Comparison of ENCODE assay signal across 14 cellular contexts in the genomic region with DNA sequence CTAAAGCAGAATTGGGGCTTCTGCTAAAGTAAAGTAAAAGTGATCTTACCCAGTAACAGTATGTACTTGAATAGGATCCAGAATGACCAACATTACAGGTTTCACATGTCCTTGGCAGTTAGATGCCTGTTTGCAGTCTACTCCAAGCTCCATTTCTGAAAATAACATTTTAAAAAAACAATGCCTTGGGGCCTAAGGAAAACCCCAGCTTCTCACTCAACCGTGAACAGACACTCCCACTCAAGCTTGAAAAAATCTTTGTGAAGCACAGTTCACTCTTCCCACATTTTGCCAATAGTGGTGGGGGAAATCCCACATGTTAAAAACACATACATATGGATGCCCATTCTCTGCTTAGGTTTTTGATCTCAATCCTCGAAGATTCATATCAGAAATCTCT.
DNase-seq lines count a peak whose midpoint lies in the region; ATAC-seq and TF ChIP-seq lines count a peak whose summit lies in the region.
"Had no signal": no experiment of that assay in that cellular context is flagged by ENCODE, and none has a peak within 500 bp of the region (broad histone marks: within the 10 kb centered on the region; RNA-seq: fewer than 3 reads in every experiment).

No MANE protein-coding gene starts in this region.

- H3K27me3 ChIP-seq in colonic mucosa = no peaks in the 10 kb centered on the region

- H3K27ac ChIP-seq in colonic mucosa = no peak overlapping the region

- H3K27ac Mint-ChIP-seq in nephron = peak overlapping the region; percentile 19 to 68 (median 40)
- H3K27ac Mint-ChIP-seq: GM23338 had no signal

- no peak overlapping the region for H3K9ac ChIP-seq in colonic mucosa (ENCODE audit: low read depth in 2 of 2, low read length in 2 of 2)

- no peaks in the 10 kb centered on the region for H3K36me3 ChIP-seq in colonic mucosa

- H3K4me3 ChIP-seq in colonic mucosa = no peak overlapping the region
- H3K4me3 ChIP-seq: GM23338 had no signal

- no peak overlapping the region for H3K4me3 Mint-ChIP-seq in nephron
- H3K4me3 Mint-ChIP-seq: GM23338 had no signal

- peaks cover 6% of the 10 kb centered on the region for H3K36me3 Mint-ChIP-seq in nephron (ENCODE audit: low read depth)

- H3K4me1 Mint-ChIP-seq in nephron = peaks cover 6% of the 10 kb centered on the region
- H3K4me1 Mint-ChIP-seq: GM23338 had no signal

- ATAC-seq in HG03039 (IDR thresholded peaks at IDR 0.05; ENCODE audit: unreplicated experiment) (peak; percentile 47), HG02623 (IDR thresholded peaks at IDR 0.05; ENCODE audit: unreplicated experiment) (no peak)
- ATAC-seq: GM23338, Panc1 had no signal

- TF ChIP-seq CTCF in nephron (IDR thresholded peaks at IDR 0.05; ENCODE audit: unreplicated experiment in 3 of 3) = no peak
- TF ChIP-seq CTCF in colonic mucosa (IDR thresholded peaks at IDR 0.05) = no peak

- DNase-seq in DMS79 (lab: John Stamatoyannopoulos, UW) (peak; percentile 5), dedifferentiated amniotic fluid mesenchymal stem cell (ENCODE audit: extremely low spot score) (peak; percentile 87), colonic mucosa (no peak), hepatic stellate cell (ENCODE audit: low spot score) (no peak)
- no peak for DNase-seq in activated effector memory CD4-positive, alpha-beta T cell treated with anti-CD3 and anti-CD28 coated beads, Interleukin-2, amount 50 U/mL, for 16 hours
- DNase-seq: activated T-cell treated with anti-CD3 and anti-CD28 coated beads, Interleukin-2, amount 50 U/mL, for 48 hours; KG1; NCI-H2107 had no signal

- H3K27me3 Mint-ChIP-seq in nephron (ENCODE audit: low read depth) = no peaks in the 10 kb centered on the region
- H3K27me3 Mint-ChIP-seq: progenitor cell of endocrine pancreas had no signal

- intact Hi-C loops in colonic mucosa (cut with DNase I) = no loop called here

- no peaks in the 10 kb centered on the region for H3K9me3 Mint-ChIP-seq in nephron
- H3K9me3 Mint-ChIP-seq: GM23338 had no signal

- H3K4me1 ChIP-seq in colonic mucosa = no peaks in the 10 kb centered on the region

- no peaks in the 10 kb centered on the region for H3K9me3 ChIP-seq in colonic mucosa

Comparison
In these comparisons a context has a peak if more than half of its experiments do, and no peak if none do; other contexts are left out.
1. DNase-seq: peak in DMS79 (single experiment) and dedifferentiated amniotic fluid mesenchymal stem cell (single experiment); none in activated effector memory CD4-positive, alpha-beta T cell treated with anti-CD3 and anti-CD28 coated beads, Interleukin-2, amount 50 U/mL, for 16 hours (single experiment), colonic mucosa (single experiment) and hepatic stellate cell (single experiment).